In genomic region chr11:12938590-12939247, GRCh38 we compare ENCODE assay signal across 30 cellular contexts.
"Had no signal": no experiment of that assay in that cellular context is flagged by ENCODE, and none has a peak within 500 bp of the region (broad histone marks: within the 10 kb centered on the region; RNA-seq: fewer than 3 reads in every experiment).

No MANE protein-coding gene starts in this region.

- H3K4me1 Mint-ChIP-seq: activated CD4-positive, alpha-beta T cell treated with anti-CD3 and anti-CD28 coated beads, Interleukin-2, amount 10 ng/mL, durations not matched to agents 24 days and 14 days; activated naive CD8-positive, alpha-beta T cell treated with anti-CD3 and anti-CD28 coated beads, Interleukin-2, amount 50 U/mL, for 24 hours; WTC11 had no signal

- H3K27me3 ChIP-seq: MG63, Peyer's patch had no signal

- H3K9ac ChIP-seq: KMS-11 had no signal

- H3K4me3 ChIP-seq: MG63, Peyer's patch, SJSA1 had no signal

- H3K27ac Mint-ChIP-seq: activated CD4-positive, alpha-beta memory T cell treated with anti-CD3 and anti-CD28 coated beads for 36 hours; activated CD4-positive, alpha-beta T cell treated with anti-CD3 and anti-CD28 coated beads, Interleukin-2, amount 10 ng/mL, durations not matched to agents 24 days and 14 days; activated naive CD4-positive, alpha-beta T cell treated with anti-CD3 and anti-CD28 coated beads, Interleukin-2, amount 50 U/mL, for 72 hours; activated naive CD8-positive, alpha-beta T cell treated with anti-CD3 and anti-CD28 coated beads, Interleukin-2, amount 50 U/mL, for 24 hours; WTC11 had no signal

- H3K4me3 Mint-ChIP-seq: activated CD4-positive, alpha-beta memory T cell treated with anti-CD3 and anti-CD28 coated beads for 36 hours; activated CD4-positive, alpha-beta T cell treated with anti-CD3 and anti-CD28 coated beads, Interleukin-2, amount 10 ng/mL, durations not matched to agents 24 days and 14 days; activated naive CD8-positive, alpha-beta T cell treated with anti-CD3 and anti-CD28 coated beads, Interleukin-2, amount 50 U/mL, for 24 hours; activated T-cell treated with anti-CD3 and anti-CD28 coated beads, Interleukin-2, amount 50 U/mL, for 4 hours; brain; WTC11 had no signal

- H3K4me2 ChIP-seq: KMS-11 had no signal

- H3K4me1 ChIP-seq: Peyer's patch, SJSA1 had no signal

- H3K27me3 Mint-ChIP-seq: brain had no signal

- H3K9me3 ChIP-seq: MG63, Peyer's patch, SJSA1 had no signal

- H3K9me3 Mint-ChIP-seq: activated CD4-positive, alpha-beta memory T cell treated with anti-CD3 and anti-CD28 coated beads for 36 hours; activated CD4-positive, alpha-beta T cell treated with anti-CD3 and anti-CD28 coated beads, Interleukin-2, amount 10 ng/mL, durations not matched to agents 24 days and 14 days; activated naive CD4-positive, alpha-beta T cell treated with anti-CD3 and anti-CD28 coated beads, Interleukin-2, amount 50 U/mL, for 72 hours; activated naive CD8-positive, alpha-beta T cell treated with anti-CD3 and anti-CD28 coated beads, Interleukin-2, amount 50 U/mL, for 24 hours; activated T-cell treated with anti-CD3 and anti-CD28 coated beads, Interleukin-2, amount 50 U/mL, for 4 hours had no signal

- ATAC-seq: activated naive CD4-positive, alpha-beta T cell treated with anti-CD3 and anti-CD28 coated beads, Interleukin-2, amount 50 U/mL, for 72 hours; activated naive CD8-positive, alpha-beta T cell treated with anti-CD3 and anti-CD28 coated beads, Interleukin-2, amount 50 U/mL, for 24 hours; activated T-cell treated with anti-CD3 and anti-CD28 coated beads, Interleukin-2, amount 50 U/mL, for 4 hours; SK-N-SH treated with all-trans-retinoic acid at 6 μM for 48 hours; WTC11 had no signal

- H3K36me3 Mint-ChIP-seq: activated CD4-positive, alpha-beta memory T cell treated with anti-CD3 and anti-CD28 coated beads for 36 hours; activated naive CD4-positive, alpha-beta T cell treated with anti-CD3 and anti-CD28 coated beads, Interleukin-2, amount 50 U/mL, for 72 hours had no signal

- H3K27ac ChIP-seq: KMS-11, Peyer's patch, RWPE1, SJSA1 had no signal

- DNase-seq: activated CD4-positive, alpha-beta memory T cell treated with anti-CD3 and anti-CD28 coated beads for 36 hours; activated CD4-positive, alpha-beta T cell treated with anti-CD3 and anti-CD28 coated beads, Interleukin-2, amount 10 ng/mL, durations not matched to agents 24 days and 14 days; activated CD4-positive, CD25-positive, alpha-beta regulatory T cell treated with anti-CD3 and anti-CD28 coated beads, Interleukin-2, amount 50 U/mL, for 72 hours; activated CD8-positive, alpha-beta memory T cell treated with anti-CD3 and anti-CD28 coated beads for 24 hours; activated effector memory CD4-positive, alpha-beta T cell treated with anti-CD3 and anti-CD28 coated beads, Interleukin-2, amount 50 U/mL, for 16 hours; activated naive CD4-positive, alpha-beta T cell treated with Interleukin-2 at 50 U/mL for 16 hours; activated naive CD8-positive, alpha-beta T cell treated with anti-CD3 and anti-CD28 coated beads, Interleukin-2, amount 50 U/mL, for 24 hours; activated T-cell treated with anti-CD3 and anti-CD28 coated beads, Interleukin-2, amount 50 U/mL, for 4 hours; amygdala; MG63; NCI-H1105; NCI-H1436; NCI-H1694 treated with DMSO at 0.1 percent for 48 hours; NCI-H2029 treated with DMSO at 0.1 percent for 48 hours; NCI-H345; NCI-H510A; NCI-H526 treated with DMSO at 0.1 percent for 48 hours; NCI-H82; OCI-M1; Peyer's patch; Right ventricle myocardium superior; SW 1271; T-helper 9 cell had no signal
